ENCODE assay signal across 8 cellular contexts in the genomic region with DNA sequence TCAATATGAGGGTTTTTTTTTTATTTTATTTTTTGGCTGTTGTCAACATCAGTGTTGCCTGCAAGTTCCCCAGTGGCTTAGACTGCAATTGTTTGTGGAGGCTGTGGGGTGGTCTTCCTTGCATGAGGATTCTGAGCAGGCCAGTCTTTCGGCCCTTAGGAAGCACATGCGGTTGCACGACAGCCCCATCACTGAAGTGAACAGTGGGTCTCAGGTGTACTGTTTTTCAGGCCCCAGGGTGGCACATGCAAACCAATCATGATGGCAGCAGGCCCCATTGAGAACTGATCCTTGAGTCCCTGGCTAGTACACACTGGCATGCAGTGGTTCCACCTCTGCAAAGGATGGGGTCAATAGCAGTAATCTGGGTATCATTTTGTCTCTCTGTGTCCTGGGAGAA.
"Had no signal": no experiment of that assay in that cellular context is flagged by ENCODE, and none has a peak within 500 bp of the region (broad histone marks: within the 10 kb centered on the region; RNA-seq: fewer than 3 reads in every experiment).

No MANE protein-coding gene starts in this region.

- ATAC-seq: GM23338, HCT116, HepG2 had no signal

- H3K9me3 ChIP-seq: HAP-1 had no signal

- H3K27me3 Mint-ChIP-seq: IgD-negative memory B cell had no signal

- DNase-seq: H7, HFFc6 had no signal

- H3K4me2 ChIP-seq: GM23338 had no signal

- H3K4me1 Mint-ChIP-seq: GM23338, IgD-negative memory B cell had no signal

- H3K4me1 ChIP-seq: HAP-1 had no signal

- FAIRE-seq: HepG2 had no signal

- H3K27ac Mint-ChIP-seq: GM23338, HFFc6, IgD-negative memory B cell had no signal

- H3K36me3 Mint-ChIP-seq: IgD-negative memory B cell had no signal

- H3K4me3 ChIP-seq: GM23338, HAP-1 had no signal

- H3K36me3 ChIP-seq: HAP-1 had no signal

- H3K27ac ChIP-seq: HL-60 had no signal

- H3K4me3 Mint-ChIP-seq: GM23338, HFFc6, IgD-negative memory B cell had no signal
